In the genomic region with DNA sequence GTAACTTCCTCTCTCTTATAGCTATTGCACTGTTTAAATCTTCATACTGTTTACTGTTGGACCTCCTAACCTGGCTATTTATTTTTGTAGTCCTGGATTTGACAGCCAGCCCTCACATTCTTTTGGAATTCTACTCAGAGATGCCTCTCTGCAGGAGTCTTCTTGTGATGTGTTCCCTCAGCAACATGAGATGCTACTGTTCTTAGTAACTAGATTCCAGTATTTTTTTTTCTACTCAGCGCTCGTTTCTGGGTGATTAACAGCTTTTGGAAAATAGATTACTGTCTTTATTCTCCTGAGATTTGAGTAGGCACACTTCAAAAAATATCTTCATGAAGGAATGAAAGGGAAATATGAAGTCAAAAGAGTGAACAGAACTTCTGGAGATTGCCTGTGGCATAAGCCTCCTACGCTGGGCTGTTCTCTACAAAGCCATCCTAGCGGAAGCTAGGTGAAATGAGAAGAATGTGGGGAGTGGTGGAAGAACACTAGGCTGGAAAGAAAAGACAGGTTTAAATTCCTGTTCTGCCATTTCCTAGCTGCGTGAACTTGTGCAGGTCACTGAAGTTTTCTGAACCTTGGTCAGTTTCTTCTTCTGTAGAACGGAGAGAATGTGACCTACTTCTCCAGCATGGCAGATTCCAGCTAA, we compare ENCODE assay signal across 13 cellular contexts.
DNase-seq lines count a peak whose midpoint lies in the region; ATAC-seq, FAIRE-seq and TF ChIP-seq lines count a peak whose summit lies in the region.
"Had no signal": no experiment of that assay in that cellular context is flagged by ENCODE, and none has a peak within 500 bp of the region (broad histone marks: within the 10 kb centered on the region; RNA-seq: fewer than 3 reads in every experiment).

No MANE protein-coding gene starts in this region.

- H2AFZ ChIP-seq in trophoblast cell (ENCODE audit: insufficient read depth, low read length, poor library complexity), result no peak overlapping the region

- no CpG with 5 or more reads among the region's 6 CpGs for WGBS in trophoblast cell (ENCODE audit: extremely low coverage, insufficient coverage, insufficient read length)

- no peak overlapping the region for H2BK5ac ChIP-seq in trophoblast cell (ENCODE audit: low read depth, low read length, poor library complexity)

- ATAC-seq in T-cell (replicated peaks in 1 of 4) (no peak), HG03457 (IDR thresholded peaks at IDR 0.05; ENCODE audit: unreplicated experiment) (no peak)
- ATAC-seq: left lung had no signal

- TF ChIP-seq CTCF in endothelial cell (IDR thresholded peaks at IDR 0.05; ENCODE audit: unreplicated experiment), result no peak

- no peaks in the 10 kb centered on the region for H3K9me3 ChIP-seq in trophoblast cell (ENCODE audit: insufficient read depth, low read depth, low read length)
- H3K9me3 ChIP-seq: adrenal gland, left lung, thoracic aorta had no signal

- no peaks in the 10 kb centered on the region for H3K27me3 ChIP-seq in trophoblast cell (ENCODE audit: insufficient read depth, low read length)
- H3K27me3 ChIP-seq: adrenal gland, left lung had no signal

- H3K9me3 Mint-ChIP-seq in T-cell (peaks cover 0 to 6% (median 4%) of the 10 kb centered on the region in 3 donors), endothelial cell (ENCODE audit: unreplicated experiment) (no peaks in the 10 kb centered on the region)

- no peak overlapping the region for H2AK5ac ChIP-seq in trophoblast cell (ENCODE audit: low read length)

- H3K27me3 Mint-ChIP-seq in T-cell (no peaks in the 10 kb centered on the region), endothelial cell (ENCODE audit: unreplicated experiment) (peaks cover 3% of the 10 kb centered on the region)

- no peak overlapping the region for H3K4me3 ChIP-seq in trophoblast cell (ENCODE audit: low read depth, low read length)
- H3K4me3 ChIP-seq: adrenal gland, left lung, skin epidermis, thoracic aorta had no signal

- no peak overlapping the region for H2BK12ac ChIP-seq in trophoblast cell (ENCODE audit: low read length)

- H3K9ac ChIP-seq in trophoblast cell (ENCODE audit: low read length), result no peak overlapping the region

- no peak overlapping the region for H4K12ac ChIP-seq in trophoblast cell (ENCODE audit: low read depth, low read length)

- H4K91ac ChIP-seq in trophoblast cell (ENCODE audit: low read depth, low read length), result no peak overlapping the region

- no peak overlapping the region for H3K18ac ChIP-seq in trophoblast cell (ENCODE audit: low read length)

- POLR2A ChIA-PET in T-cell (lab: Charles Lee), result no interaction called here

- H3K27ac Mint-ChIP-seq in T-cell (peak overlapping the region; percentile 59 to 82), endothelial cell (ENCODE audit: unreplicated experiment) (peak overlapping the region; percentile 76)

- DNase-seq in T-cell (no peak), endothelial cell (ENCODE audit: low spot score) (no peak), trophoblast cell (peak; percentile 25 to 65), GM12891 (ENCODE audit: insufficient read length, low spot score) (no peak)
- no peak for DNase-seq in stimulated activated CD4-positive, alpha-beta T cell treated with anti-CD3 and anti-CD28 coated beads, Interleukin-4, amount 100 ng/mL, for 4 hours
- DNase-seq: adrenal gland, left lung, NCI-H526 had no signal

- H3K36me3 ChIP-seq in trophoblast cell (ENCODE audit: control insufficient read depth in 1 of 2, insufficient read depth in 2 of 2, low read length in 2 of 2), result no peaks in the 10 kb centered on the region

- H3K4ac ChIP-seq in trophoblast cell (ENCODE audit: low read depth, low read length), result no peak overlapping the region

- H3K36me3 Mint-ChIP-seq in T-cell, result peaks cover 61% of the 10 kb centered on the region
- H3K36me3 Mint-ChIP-seq in endothelial cell (ENCODE audit: low read depth, unreplicated experiment), result peaks cover 23% of the 10 kb centered on the region

- FAIRE-seq in G401.6 (lab: Jason Lieb, UNC), result peak; percentile 84
- FAIRE-seq in GM12891 (lab: Jason Lieb, UNC), result no peak
- FAIRE-seq: TTC549 had no signal

- peak overlapping the region; percentile 60 for H3K27ac ChIP-seq in trophoblast cell (ENCODE audit: low read depth, low read length)
- H3K27ac ChIP-seq: adrenal gland, thoracic aorta had no signal

- H3K4me2 ChIP-seq in trophoblast cell (ENCODE audit: low read length), result peak overlapping the region; percentile 21

- H4K8ac ChIP-seq in trophoblast cell (ENCODE audit: low read depth, low read length), result no peak overlapping the region

- peaks cover 3% of the 10 kb centered on the region for H3K79me1 ChIP-seq in trophoblast cell (ENCODE audit: low read length)

- peaks cover 4 to 9% of the 10 kb centered on the region in 2 experiments for H3K4me1 ChIP-seq in trophoblast cell (ENCODE audit: control insufficient read depth in 1 of 2, insufficient read depth in 2 of 2, low read length in 2 of 2)
- H3K4me1 ChIP-seq: adrenal gland had no signal

- H3K79me2 ChIP-seq in trophoblast cell (ENCODE audit: control insufficient read depth, insufficient read depth, low read length, poor library complexity), result no peaks in the 10 kb centered on the region

- no peak overlapping the region for H3K23ac ChIP-seq in trophoblast cell (ENCODE audit: low read length)

- TF ChIP-seq POLR2A in GM12891 (IDR thresholded peaks at IDR 0.05; ENCODE audit: low read depth, low read length), result no peak

- no peak overlapping the region for H2BK120ac ChIP-seq in trophoblast cell (ENCODE audit: insufficient read depth, low read length, poor library complexity)

- H3K14ac ChIP-seq in trophoblast cell (ENCODE audit: low read length), result no peak overlapping the region

- H3K4me1 Mint-ChIP-seq in T-cell, result peaks cover 18 to 50% (median 35%) of the 10 kb centered on the region in 3 donors
- H3K4me1 Mint-ChIP-seq in endothelial cell (ENCODE audit: unreplicated experiment), result peaks cover 46% of the 10 kb centered on the region

- CTCF ChIA-PET in T-cell (lab: Charles Lee), result no interaction called here

- no peak overlapping the region for H3K4me3 Mint-ChIP-seq in T-cell
- no peak overlapping the region for H3K4me3 Mint-ChIP-seq in endothelial cell (ENCODE audit: unreplicated experiment)

TF ChIP-seq in GM12891, 5 proteins besides CTCF, POLR2A, EP300 and RAD21:
- TF ChIP-seq PAX5 (IDR thresholded peaks at IDR 0.05; ENCODE audit: insufficient read depth, low read length, severe bottlenecking), result no peak
- TF ChIP-seq SPI1 (IDR thresholded peaks at IDR 0.05; ENCODE audit: low read depth, low read length), result no peak
- TF ChIP-seq POU2F2 (IDR thresholded peaks at IDR 0.05; ENCODE audit: low read depth, low read length), result no peak
- TF ChIP-seq POLR2AphosphoS5 (IDR thresholded peaks at IDR 0.05; ENCODE audit: low read depth, low read length), result no peak
- TF ChIP-seq TAF1 (IDR thresholded peaks at IDR 0.05; ENCODE audit: low read depth, low read length), result no peak

Comparison
In these comparisons a context has a peak if more than half of its experiments do, and no peak if none do; other contexts are left out.
1. DNase-seq: peak in trophoblast cell (2 of 2); none in T-cell (0 of 34), endothelial cell (single experiment), stimulated activated CD4-positive, alpha-beta T cell treated with anti-CD3 and anti-CD28 coated beads, Interleukin-4, amount 100 ng/mL, for 4 hours (0 of 2) and GM12891 (single experiment).